21 cellular contexts compared by ENCODE assay signal in the genomic region with DNA sequence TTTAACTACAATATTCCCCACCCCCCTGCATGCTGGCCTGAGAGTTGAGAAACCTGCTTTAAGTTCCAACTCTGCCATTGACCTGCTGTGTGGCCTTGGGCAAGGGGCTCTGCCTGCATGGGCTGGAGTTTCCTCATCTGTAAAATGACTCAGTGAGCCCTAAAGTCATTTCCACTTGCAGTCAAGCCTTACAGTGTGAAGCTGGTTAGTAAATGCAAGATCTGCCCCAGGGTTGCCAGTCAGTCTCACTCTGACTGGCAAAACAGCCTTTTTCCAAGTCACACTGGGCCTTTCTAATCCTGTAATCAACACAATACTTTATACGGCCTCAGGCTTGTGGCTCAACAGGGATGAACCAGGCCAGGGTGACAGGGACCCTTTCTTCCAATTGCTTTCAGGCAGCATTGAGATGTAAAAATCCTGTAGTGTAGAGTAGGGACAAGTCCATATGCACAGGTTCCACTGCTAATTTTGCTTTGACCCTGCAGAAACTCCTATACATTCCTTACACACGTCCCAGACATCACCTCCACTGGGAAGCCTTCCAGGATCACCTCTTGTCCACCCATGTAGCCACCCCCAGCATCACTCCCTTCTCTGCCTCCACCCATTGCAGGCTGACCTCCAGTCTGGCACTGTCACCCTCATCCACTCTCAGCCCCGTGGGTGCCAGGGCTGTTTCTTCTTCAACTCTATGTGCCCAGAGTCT. TPM values are rescaled to one million over a fixed set of nuclear protein-coding genes. Genes with fewer than 3 reads are reported as not detected.
DNase-seq lines count a peak whose midpoint lies in the region; ATAC-seq, FAIRE-seq and TF ChIP-seq lines count a peak whose summit lies in the region.
"Had no signal": no experiment of that assay in that cellular context is flagged by ENCODE, and none has a peak within 500 bp of the region (broad histone marks: within the 10 kb centered on the region; RNA-seq: fewer than 3 reads in every experiment).

No MANE protein-coding gene starts in this region.

- H3K27me3 ChIP-seq in SK-N-SH (ENCODE audit: insufficient read depth) (no peaks in the 10 kb centered on the region), bronchial epithelial cell (ENCODE audit: control insufficient read depth, insufficient read depth, low read length) (no peaks in the 10 kb centered on the region), mesendoderm (ENCODE audit: insufficient read depth, low read length, poor library complexity) (no peaks in the 10 kb centered on the region)

- no peaks in the 10 kb centered on the region for H3K9me3 ChIP-seq in SK-N-SH
- H3K9me3 ChIP-seq: A549, Caco-2 had no signal

- no peak overlapping the region for H3K4me2 ChIP-seq in SK-N-SH
- H3K4me2 ChIP-seq in mesendoderm (ENCODE audit: low read length) = no peak overlapping the region
- H3K4me2 ChIP-seq: A549 had no signal

- 33% methylated on average over 3 of the region's 3 CpGs for WGBS in SK-N-SH (ENCODE audit: low lambda C conversion rate)
- no CpG with 5 or more reads among the region's 3 CpGs for WGBS in mesendoderm (ENCODE audit: extremely low coverage, insufficient coverage, low lambda C conversion rate)

- no peak overlapping the region for H4K8ac ChIP-seq in mesendoderm (ENCODE audit: low read depth, low read length)

- H3K9ac ChIP-seq in SK-N-SH = no peak overlapping the region
- H3K9ac ChIP-seq in mesendoderm (ENCODE audit: low read length) = no peak overlapping the region

- H3K9me2 ChIP-seq in SK-N-SH = no peaks in the 10 kb centered on the region

- POLR2A ChIA-PET in SK-N-SH (lab: Yijun Ruan, JAX) = no interaction called here

- DNase-seq in SK-N-SH (no peak), ELF-1 (ENCODE audit: low read depth, low spot score) (peak; percentile 79), bronchial epithelial cell (ENCODE audit: low read depth) (peak; percentile 12), mesendoderm (peak; percentile 21)
- no peak for DNase-seq in activated CD8-positive, alpha-beta memory T cell treated with anti-CD3 and anti-CD28 coated beads, Interleukin-2, amount 50 U/mL, for 48 hours
- DNase-seq: AML-193; Caco-2; CD4-positive, alpha-beta T cell; GF-D8; GOT3; H9; IMR-90 had no signal

- TF ChIP-seq CTCF in SK-N-SH (IDR thresholded peaks at IDR 0.05) (no peak), bronchial epithelial cell (IDR thresholded peaks at IDR 0.05; ENCODE audit: insufficient read depth, low read length, severe bottlenecking) (no peak)

- no peak overlapping the region for H4K5ac ChIP-seq in mesendoderm (ENCODE audit: low read length)

- H3K23ac ChIP-seq in mesendoderm (ENCODE audit: low read length) = peak overlapping the region; percentile 19

- H3K27ac ChIP-seq in SK-N-SH (ENCODE audit: low read depth in 2 of 2, low read length in 1 of 2) (no peak overlapping the region), mesendoderm (ENCODE audit: low read depth, low read length) (no peak overlapping the region)
- H3K27ac ChIP-seq: 22Rv1, A549, C4-2B had no signal

- ATAC-seq in SK-N-SH treated with all-trans-retinoic acid at 6 μM for 48 hours (no peak), HG02870 (IDR thresholded peaks at IDR 0.05; ENCODE audit: unreplicated experiment) (no peak), GM21737 (IDR thresholded peaks at IDR 0.05; ENCODE audit: unreplicated experiment) (no peak)
- ATAC-seq: A549 had no signal

- no peaks in the 10 kb centered on the region for H3K79me1 ChIP-seq in mesendoderm (ENCODE audit: low read length)

- H3K4me1 ChIP-seq in SK-N-SH (ENCODE audit: control insufficient read depth in 1 of 2, insufficient read depth in 2 of 2, low read depth in 1 of 2, low read length in 1 of 2) (peaks cover 0 to 35% of the 10 kb centered on the region in 2 experiments; a peak in 2 of 4 replicates), mesendoderm (ENCODE audit: control insufficient read depth, low read depth, low read length) (no peaks in the 10 kb centered on the region)
- H3K4me1 ChIP-seq: A549, Caco-2 had no signal

- FAIRE-seq in bronchial epithelial cell (lab: Jason Lieb, UNC) = no peak
- FAIRE-seq: A549, D721Med, HTR-8/SVneo had no signal

- no peak overlapping the region for H2BK120ac ChIP-seq in mesendoderm (ENCODE audit: low read depth, low read length)

- H2BK15ac ChIP-seq in mesendoderm (replicated peaks; ENCODE audit: low read depth) = no peak overlapping the region

- no peak overlapping the region for H2AFZ ChIP-seq in SK-N-SH (ENCODE audit: low read depth)

- no peaks in the 10 kb centered on the region for H3K79me2 ChIP-seq in SK-N-SH (ENCODE audit: insufficient read depth)
- H3K79me2 ChIP-seq in mesendoderm (ENCODE audit: control insufficient read depth, insufficient read depth, low read length) = no peaks in the 10 kb centered on the region

- TF ChIP-seq RAD21 in SK-N-SH (IDR thresholded peaks at IDR 0.05; ENCODE audit: low read length) = no peak

- no peak overlapping the region for H2BK5ac ChIP-seq in mesendoderm (ENCODE audit: low read length)

- H3K36me3 ChIP-seq in SK-N-SH (replicated peaks in 1 of 2; ENCODE audit: control insufficient read depth in 1 of 2, insufficient read depth in 2 of 2, low read length in 1 of 2) (no peaks in the 10 kb centered on the region), bronchial epithelial cell (ENCODE audit: control insufficient read depth, insufficient read depth, low read length) (no peaks in the 10 kb centered on the region), mesendoderm (ENCODE audit: control insufficient read depth, insufficient read depth, low read length) (no peaks in the 10 kb centered on the region)

- TF ChIP-seq EP300 in SK-N-SH (IDR thresholded peaks at IDR 0.05; ENCODE audit: borderline replicate concordance in 1 of 2, low read depth in 1 of 2, low read length in 1 of 2) = no peak

- H4K20me1 ChIP-seq in SK-N-SH (ENCODE audit: insufficient read depth) = no peaks in the 10 kb centered on the region

- no peak overlapping the region for H2AK5ac ChIP-seq in mesendoderm (ENCODE audit: low read length)

- CTCF ChIA-PET in SK-N-SH (lab: Yijun Ruan, JAX) = interaction anchor here (0.9 to 2.8 kb wide), 2 partner anchors 175 to 176 kb away, joined by 3 to 8 read pairs; no protein-coding TSS in a partner anchor

- no peak overlapping the region for H3K4me3 ChIP-seq in SK-N-SH (ENCODE audit: low read depth in 2 of 2, low read length in 1 of 2)
- no peak overlapping the region for H3K4me3 ChIP-seq in bronchial epithelial cell (ENCODE audit: low read depth, low read length)
- H3K4me3 ChIP-seq in mesendoderm (ENCODE audit: low read length) = no peak overlapping the region
- H3K4me3 ChIP-seq: A549 had no signal

- no peak overlapping the region for H3K4ac ChIP-seq in mesendoderm (ENCODE audit: low read depth, low read length)

- no peaks in the 10 kb centered on the region for H3F3A ChIP-seq in SK-N-SH (replicated peaks; ENCODE audit: insufficient read depth)

- H3K18ac ChIP-seq in mesendoderm (ENCODE audit: low read length) = no peak overlapping the region

- H3K56ac ChIP-seq in mesendoderm (ENCODE audit: low read length) = no peak overlapping the region

TF ChIP-seq in SK-N-SH treated with all-trans-retinoic acid at 6 μM for 48 hours, 23 proteins besides CTCF, POLR2A, EP300 and RAD21:
- TF ChIP-seq TCF4 (CRISPR knock-in tag; IDR thresholded peaks at IDR 0.05; ENCODE audit: borderline replicate concordance) (no peak), ZFP3 (CRISPR knock-in tag; IDR thresholded peaks at IDR 0.05) (peak; percentile 50; the same call in 1 of the 2 replicates), CSRNP3 (CRISPR knock-in tag; IDR thresholded peaks at IDR 0.05) (no peak), ZC3H10 (CRISPR knock-in tag; IDR thresholded peaks at IDR 0.05) (no peak), ESRRG (CRISPR knock-in tag; IDR thresholded peaks at IDR 0.05) (no peak)

TF ChIP-seq in SK-N-SH, 30 proteins besides CTCF, POLR2A, EP300 and RAD21 (continues in another document):
- TF ChIP-seq FOXJ3 (CRISPR knock-in tag; IDR thresholded peaks at IDR 0.05) (no peak), GABPA (IDR thresholded peaks at IDR 0.05; ENCODE audit: low read depth) (no peak), JUND (IDR thresholded peaks at IDR 0.05) (no peak), GATA2 (CRISPR knock-in tag; IDR thresholded peaks at IDR 0.05) (no peak)
- TF ChIP-seq, protein P1, sequence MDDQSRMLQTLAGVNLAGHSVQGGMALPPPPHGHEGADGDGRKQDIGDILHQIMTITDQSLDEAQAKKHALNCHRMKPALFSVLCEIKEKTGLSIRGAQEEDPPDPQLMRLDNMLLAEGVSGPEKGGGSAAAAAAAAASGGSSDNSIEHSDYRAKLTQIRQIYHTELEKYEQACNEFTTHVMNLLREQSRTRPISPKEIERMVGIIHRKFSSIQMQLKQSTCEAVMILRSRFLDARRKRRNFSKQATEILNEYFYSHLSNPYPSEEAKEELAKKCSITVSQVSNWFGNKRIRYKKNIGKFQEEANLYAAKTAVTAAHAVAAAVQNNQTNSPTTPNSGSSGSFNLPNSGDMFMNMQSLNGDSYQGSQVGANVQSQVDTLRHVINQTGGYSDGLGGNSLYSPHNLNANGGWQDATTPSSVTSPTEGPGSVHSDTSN (IDR thresholded peaks at IDR 0.05) = no peak
- TF ChIP-seq, protein P2, sequence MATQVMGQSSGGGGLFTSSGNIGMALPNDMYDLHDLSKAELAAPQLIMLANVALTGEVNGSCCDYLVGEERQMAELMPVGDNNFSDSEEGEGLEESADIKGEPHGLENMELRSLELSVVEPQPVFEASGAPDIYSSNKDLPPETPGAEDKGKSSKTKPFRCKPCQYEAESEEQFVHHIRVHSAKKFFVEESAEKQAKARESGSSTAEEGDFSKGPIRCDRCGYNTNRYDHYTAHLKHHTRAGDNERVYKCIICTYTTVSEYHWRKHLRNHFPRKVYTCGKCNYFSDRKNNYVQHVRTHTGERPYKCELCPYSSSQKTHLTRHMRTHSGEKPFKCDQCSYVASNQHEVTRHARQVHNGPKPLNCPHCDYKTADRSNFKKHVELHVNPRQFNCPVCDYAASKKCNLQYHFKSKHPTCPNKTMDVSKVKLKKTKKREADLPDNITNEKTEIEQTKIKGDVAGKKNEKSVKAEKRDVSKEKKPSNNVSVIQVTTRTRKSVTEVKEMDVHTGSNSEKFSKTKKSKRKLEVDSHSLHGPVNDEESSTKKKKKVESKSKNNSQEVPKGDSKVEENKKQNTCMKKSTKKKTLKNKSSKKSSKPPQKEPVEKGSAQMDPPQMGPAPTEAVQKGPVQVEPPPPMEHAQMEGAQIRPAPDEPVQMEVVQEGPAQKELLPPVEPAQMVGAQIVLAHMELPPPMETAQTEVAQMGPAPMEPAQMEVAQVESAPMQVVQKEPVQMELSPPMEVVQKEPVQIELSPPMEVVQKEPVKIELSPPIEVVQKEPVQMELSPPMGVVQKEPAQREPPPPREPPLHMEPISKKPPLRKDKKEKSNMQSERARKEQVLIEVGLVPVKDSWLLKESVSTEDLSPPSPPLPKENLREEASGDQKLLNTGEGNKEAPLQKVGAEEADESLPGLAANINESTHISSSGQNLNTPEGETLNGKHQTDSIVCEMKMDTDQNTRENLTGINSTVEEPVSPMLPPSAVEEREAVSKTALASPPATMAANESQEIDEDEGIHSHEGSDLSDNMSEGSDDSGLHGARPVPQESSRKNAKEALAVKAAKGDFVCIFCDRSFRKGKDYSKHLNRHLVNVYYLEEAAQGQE (IDR thresholded peaks at IDR 0.05; ENCODE audit: low read depth, low read length) = no peak

RNA-seq across cellular contexts. Expression of gene PRIMA1, which starts 42.6 kb away (rescaled TPM):
- polyA plus RNA-seq in SK-N-SH (2012; rRNA removed) = 0.18 and 0.24 TPM in 2 replicates
- 0.23 and 0.49 TPM in 2 replicates for polyA plus RNA-seq in SK-N-SH (2012; cell fraction: cytosol; rRNA removed)
- 0.15 and 0.56 TPM in 2 replicates for polyA plus RNA-seq in SK-N-SH (2012; cell fraction: nucleus; rRNA removed)
- not detected in 2 replicates for total RNA-seq in bronchial epithelial cell
- polyA plus RNA-seq in mesendoderm (2013, experiment 1 of 2) = 3.5 TPM
- 3.5 TPM for polyA plus RNA-seq in mesendoderm (2013, experiment 2 of 2)
- total RNA-seq: CD4-positive, alpha-beta T cell; IMR-90 had no signal
- polyA plus RNA-seq: BJ, IMR-90 had no signal

Comparison
In these comparisons a context has a peak if more than half of its experiments do, and no peak if none do; other contexts are left out.
1. DNase-seq: peak in ELF-1 (single experiment), bronchial epithelial cell (single experiment) and mesendoderm (single experiment); none in SK-N-SH (single experiment) and activated CD8-positive, alpha-beta memory T cell treated with anti-CD3 and anti-CD28 coated beads, Interleukin-2, amount 50 U/mL, for 48 hours (single experiment).